28 cellular contexts compared by ENCODE assay signal in genomic region chr2:232347369-232347768, GRCh38. TPM values are rescaled to one million over a fixed set of nuclear protein-coding genes. Genes with fewer than 3 reads are reported as not detected.
A peak's percentile ranks its signal among the peaks of the same experiment; 100 is the strongest.
DNase-seq lines count a peak whose midpoint lies in the region; ATAC-seq, FAIRE-seq and TF ChIP-seq lines count a peak whose summit lies in the region.
"Had no signal": no experiment of that assay in that cellular context is flagged by ENCODE, and none has a peak within 500 bp of the region (broad histone marks: within the 10 kb centered on the region; RNA-seq: fewer than 3 reads in every experiment).

No MANE protein-coding gene starts in this region.

- CTCF ChIA-PET in activated naive CD4-positive, alpha-beta T cell treated with anti-CD3 and anti-CD28 coated beads, Interleukin-2, amount 10 ng/mL, durations not matched to agents 7 days and 5 days (lab: Charles Lee) = no interaction called here
- CTCF ChIA-PET in A549 (lab: Yijun Ruan, JAX) = interaction anchor here (0.9 to 2.1 kb wide), 4 partner anchors 12 to 422 kb away, joined by 3 to 8 read pairs (median 3); no protein-coding TSS in a partner anchor

- no peaks in the 10 kb centered on the region for H3K9me3 ChIP-seq in A549
- H3K9me3 ChIP-seq in osteoblast (ENCODE audit: low read depth, low read length) = no peaks in the 10 kb centered on the region
- H3K9me3 ChIP-seq: BE2C had no signal

- no peaks in the 10 kb centered on the region for H3K4me1 ChIP-seq in A549
- H3K4me1 ChIP-seq in osteoblast (ENCODE audit: insufficient read depth, low read length) = no peaks in the 10 kb centered on the region
- H3K4me1 ChIP-seq: BE2C had no signal

- TF ChIP-seq POLR2A in A549 (IDR thresholded peaks at IDR 0.05; ENCODE audit: low read length) = no peak

- H3K4me3 ChIP-seq in A549 (no peak overlapping the region), osteoblast (ENCODE audit: insufficient read depth, low read length) (no peak overlapping the region)
- H3K4me3 ChIP-seq: BLaER1, GM12878 had no signal

- no peak overlapping the region for H3K27ac Mint-ChIP-seq in activated naive CD4-positive, alpha-beta T cell treated with anti-CD3 and anti-CD28 coated beads, Interleukin-2, amount 10 ng/mL, durations not matched to agents 7 days and 5 days
- H3K27ac Mint-ChIP-seq: CD14-positive monocyte; CD4-positive, alpha-beta memory T cell; CD4-positive, CD25-positive, alpha-beta regulatory T cell had no signal

- peaks cover 60% of the 10 kb centered on the region for H3K27me3 Mint-ChIP-seq in activated naive CD4-positive, alpha-beta T cell treated with anti-CD3 and anti-CD28 coated beads, Interleukin-2, amount 10 ng/mL, durations not matched to agents 7 days and 5 days
- H3K27me3 Mint-ChIP-seq: CD4-positive, alpha-beta memory T cell had no signal

- POLR2A ChIA-PET in A549 (lab: Yijun Ruan, JAX) = no interaction called here

- H3K36me3 Mint-ChIP-seq in activated naive CD4-positive, alpha-beta T cell treated with anti-CD3 and anti-CD28 coated beads, Interleukin-2, amount 10 ng/mL, durations not matched to agents 7 days and 5 days = no peaks in the 10 kb centered on the region
- H3K36me3 Mint-ChIP-seq: CD14-positive monocyte; CD4-positive, alpha-beta memory T cell; CD4-positive, CD25-positive, alpha-beta regulatory T cell; CD8-positive, alpha-beta memory T cell had no signal

- no peak overlapping the region for H3K27ac ChIP-seq in A549
- H3K27ac ChIP-seq in osteoblast (ENCODE audit: low read depth, low read length) = no peak overlapping the region
- H3K27ac ChIP-seq: 22Rv1, BLaER1 had no signal

- H3K27me3 ChIP-seq in osteoblast (ENCODE audit: insufficient read depth, low read length) = peaks cover 45% of the 10 kb centered on the region

- H2AFZ ChIP-seq in osteoblast (ENCODE audit: low read length) = no peak overlapping the region

- H3K79me2 ChIP-seq in osteoblast (ENCODE audit: insufficient read depth, low read length) = no peaks in the 10 kb centered on the region

- H3K9me3 Mint-ChIP-seq in activated naive CD4-positive, alpha-beta T cell treated with anti-CD3 and anti-CD28 coated beads, Interleukin-2, amount 10 ng/mL, durations not matched to agents 7 days and 5 days = no peaks in the 10 kb centered on the region

- no peak overlapping the region for H3K4me3 Mint-ChIP-seq in activated naive CD4-positive, alpha-beta T cell treated with anti-CD3 and anti-CD28 coated beads, Interleukin-2, amount 10 ng/mL, durations not matched to agents 7 days and 5 days
- H3K4me3 Mint-ChIP-seq: CD4-positive, alpha-beta memory T cell; CD8-positive, alpha-beta memory T cell had no signal

- no peak for TF ChIP-seq RAD21 in A549 (conservative IDR thresholded peaks at IDR 0.05 in 1 of 2, IDR thresholded peaks at IDR 0.05 in 1 of 2)

- no peak for TF ChIP-seq EP300 in A549 (IDR thresholded peaks at IDR 0.05)

- ATAC-seq in A549 (no peak), GM18867 (IDR thresholded peaks at IDR 0.05; ENCODE audit: unreplicated experiment) (no peak)
- ATAC-seq: GM12878 had no signal

- FAIRE-seq in A549 (lab: Jason Lieb, UNC) = no peak
- FAIRE-seq: GM12878, GM19239 had no signal

- no peak for TF ChIP-seq CTCF in A549 (IDR thresholded peaks at IDR 0.05)
- TF ChIP-seq CTCF in osteoblast (IDR thresholded peaks at IDR 0.05; ENCODE audit: extremely low read depth, low read depth, low read length) = no peak

- H3K4me1 Mint-ChIP-seq in activated naive CD4-positive, alpha-beta T cell treated with anti-CD3 and anti-CD28 coated beads, Interleukin-2, amount 10 ng/mL, durations not matched to agents 7 days and 5 days = peaks cover 7% of the 10 kb centered on the region
- H3K4me1 Mint-ChIP-seq: CD14-positive monocyte had no signal

- DNase-seq in activated naive CD4-positive, alpha-beta T cell treated with anti-CD3 and anti-CD28 coated beads, Interleukin-2, amount 10 ng/mL, durations not matched to agents 7 days and 5 days = peak; percentile 10
- no peak for DNase-seq in activated naive CD4-positive, alpha-beta T cell treated with Interleukin-2 at 50 U/mL for 16 hours
- DNase-seq in A549 (ENCODE audit: low read depth in 1 of 2, low spot score in 1 of 2) (no peak), osteoblast (ENCODE audit: insufficient read length, low spot score, missing footprints) (peak; percentile 44)
- DNase-seq: ACHN; BE2C; C1 segment of cervical spinal cord; CD4-positive, alpha-beta memory T cell; CD4-positive, CD25-positive, alpha-beta regulatory T cell; CD8-positive, alpha-beta memory T cell; COR-L47; DMS 273 treated with DMSO at 0.1 percent for 48 hours; DMS153; DMS53; DMS79; DND-41; EL; GDM1 had no signal

- WGBS in A549 (ENCODE audit: missing lambda C conversion rate) = 59% methylated on average over 6 of the region's 6 CpGs

- H4K20me1 ChIP-seq in osteoblast (ENCODE audit: insufficient read depth, low read length) = no peaks in the 10 kb centered on the region
- H4K20me1 ChIP-seq: BLaER1 had no signal

- no peaks in the 10 kb centered on the region for H3K36me3 ChIP-seq in osteoblast (ENCODE audit: insufficient read depth, low read length)
- H3K36me3 ChIP-seq: BE2C, BLaER1 had no signal

- H3K4me2 ChIP-seq in A549 (no peak overlapping the region), osteoblast (ENCODE audit: insufficient read depth, low read length) (no peak overlapping the region)
- H3K4me2 ChIP-seq: BLaER1 had no signal

TF ChIP-seq in A549, 52 proteins besides CTCF, POLR2A, EP300 and RAD21:
- TF ChIP-seq MAFK (IDR thresholded peaks at IDR 0.05; ENCODE audit: partially characterized antibody) (peak; percentile 71), ESRRA (IDR thresholded peaks at IDR 0.05; ENCODE audit: borderline replicate concordance, low read length) (no peak)

RNA-seq across cellular contexts. Expression of gene ALPP, which starts 31.2 kb away (rescaled TPM):
- polyA plus RNA-seq in A549 (2011; rRNA removed) (0.05 and 0.10 TPM in 2 replicates), A549 (2017; fragmentation: RNase III; extraction: RNeasy Plus Mini Kit Qiagen cat#74134 plus additional on column Dnase treatment) (0.18 to 0.31 TPM (median 0.18 TPM) in 3 replicates)
- polyA plus RNA-seq in A549 (2012; cell fraction: cytosol; rRNA removed) = 0.05 and 0.11 TPM in 2 replicates
- polyA plus RNA-seq in A549 (2012; cell fraction: nucleus; rRNA removed) = 0.20 and 0.22 TPM in 2 replicates
- 0.17 TPM in 1 of 2 replicates, not detected in the other for polyA minus RNA-seq in A549 (2011; rRNA and poly(A)+ RNA removed)
- total RNA-seq in osteoblast = not detected in 2 replicates
- total RNA-seq: A673; CD4-positive, alpha-beta memory T cell; CD4-positive, CD25-positive, alpha-beta regulatory T cell; CD8-positive, alpha-beta memory T cell; Daoy; GM12878 had no signal
- polyA plus RNA-seq: AG04450; CD14-positive monocyte; CD4-positive, alpha-beta memory T cell; CD4-positive, CD25-positive, alpha-beta regulatory T cell; CD8-positive, alpha-beta memory T cell had no signal

RNA-seq across cellular contexts. Expression of gene ALPG, which starts 59.3 kb away (rescaled TPM):
- 0.17 and 0.18 TPM in 2 replicates for polyA plus RNA-seq in A549 (2011; rRNA removed)
- 0.08 and 0.12 TPM in 2 replicates for polyA plus RNA-seq in A549 (2012; cell fraction: cytosol; rRNA removed)
- 0.24 and 0.30 TPM in 2 replicates for polyA plus RNA-seq in A549 (2012; cell fraction: nucleus; rRNA removed)
- 0.04 to 0.07 TPM in 2 of 3 replicates, not detected in the other for polyA plus RNA-seq in A549 (2017; fragmentation: RNase III; extraction: RNeasy Plus Mini Kit Qiagen cat#74134 plus additional on column Dnase treatment)
- polyA minus RNA-seq in A549 (2011; rRNA and poly(A)+ RNA removed) = 0.08 and 0.15 TPM in 2 replicates
- not detected in 2 replicates for total RNA-seq in osteoblast
- total RNA-seq: A172; A673; CD4-positive, alpha-beta memory T cell; CD4-positive, CD25-positive, alpha-beta regulatory T cell; CD8-positive, alpha-beta memory T cell; Daoy; GM12878 had no signal
- polyA plus RNA-seq: AG04450; CD14-positive monocyte; CD4-positive, alpha-beta memory T cell; CD4-positive, CD25-positive, alpha-beta regulatory T cell; CD8-positive, alpha-beta memory T cell; GM12878 had no signal

Comparison
In these comparisons a context has a peak if more than half of its experiments do, and no peak if none do; other contexts are left out.
1. DNase-seq: peak in activated naive CD4-positive, alpha-beta T cell treated with anti-CD3 and anti-CD28 coated beads, Interleukin-2, amount 10 ng/mL, durations not matched to agents 7 days and 5 days (single experiment) and osteoblast (single experiment); none in activated naive CD4-positive, alpha-beta T cell treated with Interleukin-2 at 50 U/mL for 16 hours (single experiment) and A549 (0 of 2).